In genomic region chr11:6472934-6473333, GRCh38 we compare ENCODE assay signal across 8 cellular contexts. TPM values are rescaled to one million over a fixed set of nuclear protein-coding genes. Genes with fewer than 3 reads are reported as not detected.
DNase-seq lines count a peak whose midpoint lies in the region; ATAC-seq and TF ChIP-seq lines count a peak whose summit lies in the region.

No MANE protein-coding gene starts in this region.

- DNase-seq in CD14-positive monocyte (ENCODE audit: low spot score) (no peak), MG63 (no peak), ureter (ENCODE audit: low spot score) (no peak), NCI-H2107 (lab: John Stamatoyannopoulos, UW) (no peak)
- no peak for DNase-seq in effector memory CD4-positive, alpha-beta T cell
- DNase-seq in stimulated activated CD8-positive, alpha-beta memory T cell treated with anti-CD3 and anti-CD28 coated beads, Interleukin-4, amount 100 ng/mL, for 48 hours: no peak

- H3K36me3 ChIP-seq in MG63 (peaks cover 10% of the 10 kb centered on the region), neutrophil (peaks cover 13% of the 10 kb centered on the region)
- H3K36me3 ChIP-seq in effector memory CD4-positive, alpha-beta T cell (ENCODE audit: control insufficient read depth, insufficient read depth, low read length): peaks cover 11% of the 10 kb centered on the region

- no peak overlapping the region for H3K27ac ChIP-seq in effector memory CD4-positive, alpha-beta T cell (ENCODE audit: insufficient read depth, low read length, poor library complexity, severe bottlenecking)
- H3K27ac ChIP-seq in neutrophil: no peak overlapping the region

- H3K4me1 Mint-ChIP-seq in CD14-positive monocyte: peaks cover 27% of the 10 kb centered on the region

- H3K27me3 ChIP-seq in MG63: no peaks in the 10 kb centered on the region
- H3K27me3 ChIP-seq in effector memory CD4-positive, alpha-beta T cell (replicated peaks; ENCODE audit: control insufficient read depth, insufficient read depth, low read length, poor library complexity, severe bottlenecking): no peaks in the 10 kb centered on the region
- no peaks in the 10 kb centered on the region for H3K27me3 ChIP-seq in neutrophil

- H3K4me1 ChIP-seq in effector memory CD4-positive, alpha-beta T cell (ENCODE audit: control insufficient read depth, insufficient read depth, low read length, poor library complexity, severe bottlenecking): peaks cover 10% of the 10 kb centered on the region
- H3K4me1 ChIP-seq in neutrophil (ENCODE audit: control insufficient read depth in 1 of 2, insufficient read depth in 1 of 2, low read depth in 1 of 2, low read length in 1 of 2): peaks cover 18 to 23% of the 10 kb centered on the region in 2 experiments

- peaks cover 11% of the 10 kb centered on the region in 2 donors for H3K36me3 Mint-ChIP-seq in CD14-positive monocyte

- intact Hi-C loops in CD14-positive monocyte (cut with micrococcal nuclease): loop anchor here in 1 of 2 donors (10.0 kb wide), 1 partner anchor 1512 kb away; the partner anchor contains the start of gene EIF3F

- no peaks in the 10 kb centered on the region for H3K9me3 ChIP-seq in MG63
- H3K9me3 ChIP-seq in effector memory CD4-positive, alpha-beta T cell (ENCODE audit: control insufficient read depth, low read length): no peaks in the 10 kb centered on the region
- H3K9me3 ChIP-seq in neutrophil: no peaks in the 10 kb centered on the region

- peaks cover 0 to 5% (median 1%) of the 10 kb centered on the region in 3 donors for H3K27me3 Mint-ChIP-seq in CD14-positive monocyte (ENCODE audit: low read depth in 3 of 3)

- no peaks in the 10 kb centered on the region for H3K9me3 Mint-ChIP-seq in CD14-positive monocyte

- H3K4me3 Mint-ChIP-seq in CD14-positive monocyte: peak overlapping the region; percentile 82 to 91

- H3K27ac Mint-ChIP-seq in CD14-positive monocyte: peak overlapping the region in 3 of 7 donors; percentile 10 to 65 (median 46)

- no peak for ATAC-seq in GM18873 (IDR thresholded peaks at IDR 0.05; ENCODE audit: low FRiP score, unreplicated experiment)

- TF ChIP-seq CTCF in CD14-positive monocyte (IDR thresholded peaks at IDR 0.05) (no peak), neutrophil (IDR thresholded peaks at IDR 0.05) (no peak)

- H3K4me3 ChIP-seq in MG63 (peak overlapping the region; percentile 81), neutrophil (ENCODE audit: low read depth in 1 of 2, low read length in 1 of 2) (peak overlapping the region; percentile 75 to 84)
- H3K4me3 ChIP-seq in effector memory CD4-positive, alpha-beta T cell (ENCODE audit: insufficient read depth, low read depth, low read length, poor library complexity, severe bottlenecking): peak overlapping the region; percentile 4

RNA-seq across cellular contexts. Expression of gene TRIM3, which starts 0.8 kb away (rescaled TPM):
- polyA plus RNA-seq in CD14-positive monocyte: 1 to 10 TPM; 1.7 to 3.3 TPM
- 12.8 and 19.8 TPM in 2 replicates for total RNA-seq in MG63 (2014; rRNA removed; shearing (Covaris generic); ENCODE audit: low replicate concordance)
- total RNA-seq in ureter: 21.1 TPM

RNA-seq across cellular contexts. Expression of gene ARFIP2, which starts 8.2 kb away (rescaled TPM):
- polyA plus RNA-seq in CD14-positive monocyte: 10 to 100 TPM; 21.6 to 27.2 TPM
- 40.8 and 53.9 TPM in 2 replicates for total RNA-seq in MG63 (2014; rRNA removed; shearing (Covaris generic); ENCODE audit: low replicate concordance)
- total RNA-seq in ureter: 49.3 TPM

RNA-seq across cellular contexts. Expression of gene TIMM10B, which starts 8.4 kb away (rescaled TPM):
- 10 to 100 TPM; 20.0 to 22.1 TPM for polyA plus RNA-seq in CD14-positive monocyte
- 28.5 and 34.4 TPM in 2 replicates for total RNA-seq in MG63 (2014; rRNA removed; shearing (Covaris generic); ENCODE audit: low replicate concordance)
- 48.3 TPM for total RNA-seq in ureter

RNA-seq across cellular contexts. Expression of gene DNHD1, which starts 24.1 kb away (rescaled TPM):
- polyA plus RNA-seq in CD14-positive monocyte: under 1 TPM; 0.24 to 0.59 TPM
- total RNA-seq in MG63 (2014; rRNA removed; shearing (Covaris generic); ENCODE audit: low replicate concordance): 5.1 and 9.1 TPM in 2 replicates
- 24.2 TPM for total RNA-seq in ureter

RNA-seq across cellular contexts. Expression of gene HPX, which starts 32.1 kb away (rescaled TPM):
- polyA plus RNA-seq in CD14-positive monocyte: not detected
- total RNA-seq in MG63 (2014; rRNA removed; shearing (Covaris generic); ENCODE audit: low replicate concordance): 0.20 TPM in 1 of 2 replicates, not detected in the other
- total RNA-seq in ureter: 1.2 TPM

Comparison
In these comparisons a context has a peak if more than half of its experiments do, and no peak if none do; other contexts are left out.
1. H3K4me3 ChIP-seq: peak in every context shown above with its lines; median percentile 81 in MG63; 80 in neutrophil; 4 in effector memory CD4-positive, alpha-beta T cell.